8 cellular contexts compared by ENCODE assay signal in genomic region chr1:220189750-220190347, GRCh38.
DNase-seq lines count a peak whose midpoint lies in the region; ATAC-seq and TF ChIP-seq lines count a peak whose summit lies in the region.

No MANE protein-coding gene starts in this region.

- POLR2A ChIA-PET in RWPE1 (lab: Yijun Ruan, JAX; ENCODE audit: low non-redundant PET), result no interaction called here

- H3K4me3 ChIP-seq in DND-41 (ENCODE audit: low read depth in 1 of 2, low read length in 2 of 2) (no peak overlapping the region), fibroblast of villous mesenchyme (ENCODE audit: low read depth, low read length) (no peak overlapping the region)

- H3K36me3 ChIP-seq in DND-41 (ENCODE audit: insufficient read depth, low read length), result peaks cover 71% of the 10 kb centered on the region

- CTCF ChIA-PET in RWPE1 (lab: Yijun Ruan, JAX), result interaction anchor here (0.5 to 2.4 kb wide), 13 partner anchors 8 to 614 kb away, joined by 3 to 10 read pairs (median 5); no protein-coding TSS in a partner anchor

- ATAC-seq in DND-41 (ENCODE audit: insufficient read depth, low read depth), result peak; percentile 65; the same call in 1 of the 3 replicates
- no peak for ATAC-seq in HG02885 (IDR thresholded peaks at IDR 0.05; ENCODE audit: poor library complexity, unreplicated experiment)
- ATAC-seq in HG03135 (IDR thresholded peaks at IDR 0.05; ENCODE audit: unreplicated experiment), result no peak
- ATAC-seq in HG03280 (IDR thresholded peaks at IDR 0.05; ENCODE audit: unreplicated experiment), result no peak

- no peaks in the 10 kb centered on the region for H3K4me1 ChIP-seq in DND-41 (ENCODE audit: insufficient read depth, low read length)

- H3K27ac ChIP-seq in DND-41 (ENCODE audit: low read length) (no peak overlapping the region), RWPE1 (no peak overlapping the region)

- no peak overlapping the region for H3K9ac ChIP-seq in DND-41 (ENCODE audit: low read depth, low read length)

- TF ChIP-seq CTCF in DND-41 (IDR thresholded peaks at IDR 0.05; ENCODE audit: borderline replicate concordance, extremely low read depth, low read length, poor library complexity, severe bottlenecking), result peak; percentile 61
- TF ChIP-seq CTCF in RWPE1 (conservative IDR thresholded peaks at IDR 0.05; ENCODE audit: low read depth), result peak; percentile 59
- peak; percentile 48 for TF ChIP-seq CTCF in fibroblast of villous mesenchyme (IDR thresholded peaks at IDR 0.05; ENCODE audit: insufficient read depth, low read depth, low read length)

- H3K9me3 ChIP-seq in DND-41 (ENCODE audit: insufficient read depth, low read length, severe bottlenecking), result no peaks in the 10 kb centered on the region

- no peaks in the 10 kb centered on the region for H4K20me1 ChIP-seq in DND-41 (ENCODE audit: insufficient read depth, low read length)

- H3K4me2 ChIP-seq in DND-41 (ENCODE audit: insufficient read depth, low read length), result no peak overlapping the region

- no peaks in the 10 kb centered on the region for H3K79me2 ChIP-seq in DND-41 (ENCODE audit: insufficient read depth, low read length)

- H3K27me3 ChIP-seq in DND-41 (ENCODE audit: insufficient read depth, low read length, poor library complexity), result no peaks in the 10 kb centered on the region

- H2AFZ ChIP-seq in DND-41 (ENCODE audit: low read depth, low read length), result no peak overlapping the region

- no peak for DNase-seq in DND-41
- DNase-seq in HuH-7 (ENCODE audit: low spot score), result peak; percentile 19
- peak; percentile 53 for DNase-seq in RWPE1 (ENCODE audit: low spot score)
- peak; percentile 40 for DNase-seq in fibroblast of villous mesenchyme (ENCODE audit: low read depth)
- DNase-seq in OCI-M2 (lab: John Stamatoyannopoulos, UW; ENCODE audit: unreplicated experiment), result no peak

Comparison
In these comparisons a context has a peak if more than half of its experiments do, and no peak if none do; other contexts are left out.
1. DNase-seq: peak in HuH-7 (single experiment), RWPE1 (single experiment) and fibroblast of villous mesenchyme (single experiment); none in DND-41 (single experiment) and OCI-M2 (single experiment).
2. Peak in every context shown above with its lines, with median percentiles within 50 percentile points of each other: CTCF ChIP-seq.